In genomic region chr1:172662464-172663109, GRCh38 we compare ENCODE assay signal across 10 cellular contexts. TPM values are rescaled to one million over a fixed set of nuclear protein-coding genes. Genes with fewer than 3 reads are reported as not detected.
A peak's percentile ranks its signal among the peaks of the same experiment; 100 is the strongest.
DNase-seq lines count a peak whose midpoint lies in the region; ATAC-seq and TF ChIP-seq lines count a peak whose summit lies in the region.
"Had no signal": no experiment of that assay in that cellular context is flagged by ENCODE, and none has a peak within 500 bp of the region (broad histone marks: within the 10 kb centered on the region; RNA-seq: fewer than 3 reads in every experiment).

No MANE protein-coding gene starts in this region.

- H3K4me3 Mint-ChIP-seq in CD14-positive monocyte, result peak overlapping the region; percentile 21 to 73

- no peaks in the 10 kb centered on the region for H3K27me3 ChIP-seq in effector memory CD4-positive, alpha-beta T cell (replicated peaks; ENCODE audit: control insufficient read depth, insufficient read depth, low read length, poor library complexity, severe bottlenecking)

- ATAC-seq in GM21515 (IDR thresholded peaks at IDR 0.05; ENCODE audit: unreplicated experiment), result peak; percentile 87
- ATAC-seq: HCT116 had no signal

- H3K9me3 Mint-ChIP-seq in CD14-positive monocyte, result peaks cover 0 to 5% (median 0%) of the 10 kb centered on the region in 7 donors

- H3K4me3 ChIP-seq in effector memory CD4-positive, alpha-beta T cell (ENCODE audit: insufficient read depth, low read depth, low read length, poor library complexity, severe bottlenecking), result peak overlapping the region; percentile 38
- H3K4me3 ChIP-seq in skeletal muscle cell (ENCODE audit: low read depth, low read length), result no peak overlapping the region

- H3K36me3 Mint-ChIP-seq in CD14-positive monocyte, result peaks cover 0 to 3% of the 10 kb centered on the region in 2 donors

- H3K27ac Mint-ChIP-seq in CD14-positive monocyte, result peak overlapping the region in 2 of 7 donors; percentile 19 to 37

- H3K27me3 Mint-ChIP-seq in CD14-positive monocyte (ENCODE audit: low read depth in 3 of 3), result peaks cover 0 to 2% (median 0%) of the 10 kb centered on the region in 3 donors

- H3K4me1 Mint-ChIP-seq in CD14-positive monocyte, result peaks cover 23% of the 10 kb centered on the region

- peaks cover 43% of the 10 kb centered on the region for H3K4me1 ChIP-seq in effector memory CD4-positive, alpha-beta T cell (ENCODE audit: control insufficient read depth, insufficient read depth, low read length, poor library complexity, severe bottlenecking)
- H3K4me1 ChIP-seq: parathyroid adenoma had no signal

- DNase-seq in CD14-positive monocyte (ENCODE audit: low spot score) (peak; percentile 65), LHCN-M2 (ENCODE audit: low read depth) (peak; percentile 65), skeletal muscle cell (ENCODE audit: low read depth) (peak; percentile 80), HuH-7 (ENCODE audit: low spot score) (no peak), SW480 (ENCODE audit: low spot score) (no peak)
- DNase-seq in activated CD4-positive, alpha-beta T cell treated with anti-CD3 and anti-CD28 coated beads, Interleukin-2, amount 50 U/mL, for 4 hours, result peak; percentile 83 to 87
- peak; percentile 59 to 79 (median 77) for DNase-seq in effector memory CD4-positive, alpha-beta T cell

- H3K36me3 ChIP-seq in effector memory CD4-positive, alpha-beta T cell (ENCODE audit: control insufficient read depth, insufficient read depth, low read length), result peaks cover 12% of the 10 kb centered on the region

- intact Hi-C loops in CD14-positive monocyte (cut with micrococcal nuclease), result no loop called here

- no peaks in the 10 kb centered on the region for H3K9me3 ChIP-seq in effector memory CD4-positive, alpha-beta T cell (ENCODE audit: control insufficient read depth, low read length)

- TF ChIP-seq CTCF in CD14-positive monocyte (IDR thresholded peaks at IDR 0.05), result no peak

- peak overlapping the region; percentile 26 for H3K27ac ChIP-seq in effector memory CD4-positive, alpha-beta T cell (ENCODE audit: insufficient read depth, low read length, poor library complexity, severe bottlenecking)
- H3K27ac ChIP-seq: parathyroid adenoma had no signal

RNA-seq across cellular contexts. Expression of gene FASLG, which starts 3.7 kb away (rescaled TPM):
- not detected for polyA plus RNA-seq in CD14-positive monocyte
- 0.38 and 0.52 TPM in 2 replicates for total RNA-seq in LHCN-M2 (2014; rRNA removed)
- polyA plus RNA-seq in LHCN-M2 (2012), result not detected

Comparison
In these comparisons a context has a peak if more than half of its experiments do, and no peak if none do; other contexts are left out.
1. DNase-seq: peak in CD14-positive monocyte (single experiment), LHCN-M2 (single experiment), activated CD4-positive, alpha-beta T cell treated with anti-CD3 and anti-CD28 coated beads, Interleukin-2, amount 50 U/mL, for 4 hours (2 of 2), effector memory CD4-positive, alpha-beta T cell (3 of 3) and skeletal muscle cell (single experiment); none in HuH-7 (single experiment) and SW480 (single experiment).